ENCODE assay signal across 1 cellular context in the genomic region with DNA sequence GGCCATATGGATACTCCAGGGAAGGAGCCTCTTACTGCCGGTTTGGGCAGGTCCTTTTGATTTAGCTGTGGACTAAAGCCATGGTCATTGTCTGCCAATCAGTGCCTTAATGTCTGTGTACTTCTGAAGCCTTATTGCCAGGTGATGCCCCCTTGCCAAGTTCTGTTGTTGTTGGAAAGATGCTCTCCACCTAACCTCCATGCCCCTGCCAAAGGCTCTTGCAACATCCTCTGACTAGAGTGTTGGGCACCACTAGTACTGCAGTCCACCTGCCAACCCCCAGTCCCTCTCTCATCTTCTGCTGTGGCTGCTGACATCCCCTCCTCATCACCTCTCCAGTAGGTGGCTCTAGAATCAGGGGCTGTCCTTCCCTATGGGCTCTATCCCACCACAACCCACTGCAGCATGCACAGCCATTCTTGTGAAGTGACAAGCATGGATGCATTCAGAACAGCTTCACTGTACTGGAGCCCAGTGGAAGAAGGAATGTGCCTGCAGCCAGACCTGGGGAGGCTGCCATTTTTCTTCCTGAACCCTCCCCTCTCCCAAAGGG.
TF ChIP-seq lines count a peak whose summit lies in the region.

No MANE protein-coding gene starts in this region.

TF ChIP-seq in H1, 55 proteins besides CTCF, POLR2A, EP300 and RAD21 (continued from another document):
- TF ChIP-seq KDM5A (IDR thresholded peaks at IDR 0.05; ENCODE audit: low read length) (no peak), CEBPB (IDR thresholded peaks at IDR 0.05; ENCODE audit: low read depth, low read length) (0 out of 2 replicates have a peak, but pooled peaks have one; percentile 28), CBX8 (IDR thresholded peaks at IDR 0.05; ENCODE audit: borderline replicate concordance, low read depth, low read length) (no peak)
